In genomic region chr19:13865578-13866462, GRCh38 we compare ENCODE assay signal across 1 cellular context.
A peak's percentile ranks its signal among the peaks of the same experiment; 100 is the strongest.
TF ChIP-seq lines count a peak whose summit lies in the region.

No MANE protein-coding gene starts in this region.

TF ChIP-seq in H1, 55 proteins besides CTCF, POLR2A, EP300 and RAD21:
- no peak for TF ChIP-seq CTBP2 (IDR thresholded peaks at IDR 0.05; ENCODE audit: borderline replicate concordance, insufficient read depth, insufficient read length, low read length)
- TF ChIP-seq EZH2 (IDR thresholded peaks at IDR 0.05; ENCODE audit: low read depth, low read length, severe bottlenecking) = peak; percentile 74
- TF ChIP-seq SAP30 (IDR thresholded peaks at IDR 0.05; ENCODE audit: insufficient read depth, insufficient replicate concordance, low read length) = no peak
- no peak for TF ChIP-seq HDAC6 (IDR thresholded peaks at IDR 0.05; ENCODE audit: low read depth, low read length)
- TF ChIP-seq ZNF274 (IDR thresholded peaks at IDR 0.05; ENCODE audit: borderline replicate concordance, extremely low read depth, low read length) = no peak
- 0 out of 4 replicates have a peak, but pooled peaks of 1 of the 2 experiments have one; percentile 34 for TF ChIP-seq SIN3A (conservative IDR thresholded peaks at IDR 0.05 in 1 of 2, IDR thresholded peaks at IDR 0.05 in 1 of 2; ENCODE audit: low read depth in 1 of 2, low read length in 2 of 2)
- TF ChIP-seq RXRA (IDR thresholded peaks at IDR 0.05; ENCODE audit: insufficient read depth, low read depth, low read length) = no peak
- no peak for TF ChIP-seq NANOG (IDR thresholded peaks at IDR 0.05; ENCODE audit: insufficient read depth, low read depth, low read length, poor library complexity, severe bottlenecking)
- TF ChIP-seq TAF7 (optimal IDR thresholded peaks at IDR 0.05; ENCODE audit: borderline replicate concordance, low read depth, low read length) = no peak
- no peak for TF ChIP-seq CBX5 (IDR thresholded peaks at IDR 0.05; ENCODE audit: low read depth, low read length)
- TF ChIP-seq POLR2AphosphoS5 (IDR thresholded peaks at IDR 0.05; ENCODE audit: low read depth, low read length) = no peak
- TF ChIP-seq FOSL1 (IDR thresholded peaks at IDR 0.05; ENCODE audit: insufficient read depth, low read depth, low read length) = no peak
- no peak for TF ChIP-seq BCL11A (IDR thresholded peaks at IDR 0.05; ENCODE audit: low read depth in 2 of 2, low read length in 2 of 2)
- peak; percentile 76 for TF ChIP-seq SUZ12 (IDR thresholded peaks at IDR 0.05; ENCODE audit: low read length)
- peak; percentile 32 for TF ChIP-seq KDM4A (IDR thresholded peaks at IDR 0.05; ENCODE audit: low read depth, low read length, severe bottlenecking)
- no peak for TF ChIP-seq USF2 (IDR thresholded peaks at IDR 0.05; ENCODE audit: low read length)
- no peak for TF ChIP-seq PHF8 (conservative IDR thresholded peaks at IDR 0.05; ENCODE audit: low read depth, low read length)
TF ChIP-seq in H1: peak in this region for 4.
